ENCODE assay signal across 1 cellular context in the genomic region with DNA sequence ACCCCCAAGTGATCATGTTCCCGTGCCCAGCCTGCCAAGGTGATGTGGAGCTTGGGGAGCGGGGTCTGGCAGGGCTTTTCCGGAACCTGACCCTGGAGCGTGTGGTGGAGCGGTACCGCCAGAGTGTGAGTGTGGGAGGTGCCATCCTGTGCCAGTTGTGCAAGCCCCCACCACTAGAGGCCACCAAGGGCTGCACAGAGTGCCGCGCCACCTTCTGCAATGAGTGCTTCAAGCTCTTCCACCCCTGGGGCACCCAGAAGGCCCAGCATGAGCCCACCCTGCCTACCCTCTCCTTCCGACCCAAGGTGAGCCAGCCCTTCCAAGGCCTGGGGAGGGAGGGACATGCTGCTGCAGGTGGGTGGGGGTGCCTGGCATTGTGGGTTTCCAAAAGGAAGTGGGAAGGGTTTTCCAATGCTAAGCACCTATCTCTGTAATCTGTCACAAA.
TF ChIP-seq lines count a peak whose summit lies in the region.

No MANE protein-coding gene starts in this region.

TF ChIP-seq in HEK293, 187 proteins besides CTCF, POLR2A, EP300 and RAD21 (continued from another document):
- TF ChIP-seq, protein P1, sequence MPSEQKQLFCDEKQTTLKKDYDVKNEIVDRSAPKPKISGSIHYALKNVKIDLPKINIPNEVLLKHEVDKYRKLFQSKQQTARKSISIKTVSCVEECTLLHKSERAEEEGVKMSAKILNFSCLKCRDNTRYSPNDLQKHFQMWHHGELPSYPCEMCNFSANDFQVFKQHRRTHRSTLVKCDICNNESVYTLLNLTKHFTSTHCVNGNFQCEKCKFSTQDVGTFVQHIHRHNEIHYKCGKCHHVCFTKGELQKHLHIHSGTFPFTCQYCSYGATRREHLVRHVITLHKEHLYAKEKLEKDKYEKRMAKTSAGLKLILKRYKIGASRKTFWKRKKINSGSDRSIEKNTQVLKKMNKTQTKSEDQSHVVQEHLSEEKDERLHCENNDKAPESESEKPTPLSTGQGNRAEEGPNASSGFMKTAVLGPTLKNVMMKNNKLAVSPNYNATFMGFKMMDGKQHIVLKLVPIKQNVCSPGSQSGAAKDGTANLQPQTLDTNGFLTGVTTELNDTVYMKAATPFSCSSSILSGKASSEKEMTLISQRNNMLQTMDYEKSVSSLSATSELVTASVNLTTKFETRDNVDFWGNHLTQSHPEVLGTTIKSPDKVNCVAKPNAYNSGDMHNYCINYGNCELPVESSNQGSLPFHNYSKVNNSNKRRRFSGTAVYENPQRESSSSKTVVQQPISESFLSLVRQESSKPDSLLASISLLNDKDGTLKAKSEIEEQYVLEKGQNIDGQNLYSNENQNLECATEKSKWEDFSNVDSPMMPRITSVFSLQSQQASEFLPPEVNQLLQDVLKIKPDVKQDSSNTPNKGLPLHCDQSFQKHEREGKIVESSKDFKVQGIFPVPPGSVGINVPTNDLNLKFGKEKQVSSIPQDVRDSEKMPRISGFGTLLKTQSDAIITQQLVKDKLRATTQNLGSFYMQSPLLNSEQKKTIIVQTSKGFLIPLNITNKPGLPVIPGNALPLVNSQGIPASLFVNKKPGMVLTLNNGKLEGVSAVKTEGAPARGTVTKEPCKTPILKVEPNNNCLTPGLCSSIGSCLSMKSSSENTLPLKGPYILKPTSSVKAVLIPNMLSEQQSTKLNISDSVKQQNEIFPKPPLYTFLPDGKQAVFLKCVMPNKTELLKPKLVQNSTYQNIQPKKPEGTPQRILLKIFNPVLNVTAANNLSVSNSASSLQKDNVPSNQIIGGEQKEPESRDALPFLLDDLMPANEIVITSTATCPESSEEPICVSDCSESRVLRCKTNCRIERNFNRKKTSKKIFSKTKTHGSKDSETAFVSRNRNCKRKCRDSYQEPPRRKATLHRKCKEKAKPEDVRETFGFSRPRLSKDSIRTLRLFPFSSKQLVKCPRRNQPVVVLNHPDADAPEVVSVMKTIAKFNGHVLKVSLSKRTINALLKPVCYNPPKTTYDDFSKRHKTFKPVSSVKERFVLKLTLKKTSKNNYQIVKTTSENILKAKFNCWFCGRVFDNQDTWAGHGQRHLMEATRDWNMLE (tag by site-specific recombination; conservative IDR thresholded peaks at IDR 0.05; ENCODE audit: low read depth): no peak
- no peak for TF ChIP-seq ZNF202 (tag by site-specific recombination; IDR thresholded peaks at IDR 0.05; ENCODE audit: borderline replicate concordance)
- no peak for TF ChIP-seq ZNF426 (tag by site-specific recombination; IDR thresholded peaks at IDR 0.05)
- no peak for TF ChIP-seq ZNF266 (tag by site-specific recombination; IDR thresholded peaks at IDR 0.05; ENCODE audit: low read depth)
- no peak for TF ChIP-seq ZNF292 (tag by site-specific recombination; IDR thresholded peaks at IDR 0.05; ENCODE audit: borderline replicate concordance, low read depth)
- no peak for TF ChIP-seq ZNF221 (tag by site-specific recombination; IDR thresholded peaks at IDR 0.05; ENCODE audit: borderline replicate concordance)
- TF ChIP-seq ZNF350 (tag by site-specific recombination; IDR thresholded peaks at IDR 0.05): no peak
- TF ChIP-seq KLF9 (tag by site-specific recombination; IDR thresholded peaks at IDR 0.05; ENCODE audit: low read depth): no peak
- TF ChIP-seq BCL11B (tag by site-specific recombination; IDR thresholded peaks at IDR 0.05; ENCODE audit: low read depth): no peak
- no peak for TF ChIP-seq SP2 (tag by site-specific recombination; IDR thresholded peaks at IDR 0.05)
- TF ChIP-seq, protein P2, sequence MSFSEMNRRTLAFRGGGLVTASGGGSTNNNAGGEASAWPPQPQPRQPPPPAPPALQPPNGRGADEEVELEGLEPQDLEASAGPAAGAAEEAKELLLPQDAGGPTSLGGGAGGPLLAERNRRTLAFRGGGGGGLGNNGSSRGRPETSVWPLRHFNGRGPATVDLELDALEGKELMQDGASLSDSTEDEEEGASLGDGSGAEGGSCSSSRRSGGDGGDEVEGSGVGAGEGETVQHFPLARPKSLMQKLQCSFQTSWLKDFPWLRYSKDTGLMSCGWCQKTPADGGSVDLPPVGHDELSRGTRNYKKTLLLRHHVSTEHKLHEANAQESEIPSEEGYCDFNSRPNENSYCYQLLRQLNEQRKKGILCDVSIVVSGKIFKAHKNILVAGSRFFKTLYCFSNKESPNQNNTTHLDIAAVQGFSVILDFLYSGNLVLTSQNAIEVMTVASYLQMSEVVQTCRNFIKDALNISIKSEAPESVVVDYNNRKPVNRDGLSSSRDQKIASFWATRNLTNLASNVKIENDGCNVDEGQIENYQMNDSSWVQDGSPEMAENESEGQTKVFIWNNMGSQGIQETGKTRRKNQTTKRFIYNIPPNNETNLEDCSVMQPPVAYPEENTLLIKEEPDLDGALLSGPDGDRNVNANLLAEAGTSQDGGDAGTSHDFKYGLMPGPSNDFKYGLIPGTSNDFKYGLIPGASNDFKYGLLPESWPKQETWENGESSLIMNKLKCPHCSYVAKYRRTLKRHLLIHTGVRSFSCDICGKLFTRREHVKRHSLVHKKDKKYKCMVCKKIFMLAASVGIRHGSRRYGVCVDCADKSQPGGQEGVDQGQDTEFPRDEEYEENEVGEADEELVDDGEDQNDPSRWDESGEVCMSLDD (tag by site-specific recombination; IDR thresholded peaks at IDR 0.05): no peak
- TF ChIP-seq, protein P3, sequence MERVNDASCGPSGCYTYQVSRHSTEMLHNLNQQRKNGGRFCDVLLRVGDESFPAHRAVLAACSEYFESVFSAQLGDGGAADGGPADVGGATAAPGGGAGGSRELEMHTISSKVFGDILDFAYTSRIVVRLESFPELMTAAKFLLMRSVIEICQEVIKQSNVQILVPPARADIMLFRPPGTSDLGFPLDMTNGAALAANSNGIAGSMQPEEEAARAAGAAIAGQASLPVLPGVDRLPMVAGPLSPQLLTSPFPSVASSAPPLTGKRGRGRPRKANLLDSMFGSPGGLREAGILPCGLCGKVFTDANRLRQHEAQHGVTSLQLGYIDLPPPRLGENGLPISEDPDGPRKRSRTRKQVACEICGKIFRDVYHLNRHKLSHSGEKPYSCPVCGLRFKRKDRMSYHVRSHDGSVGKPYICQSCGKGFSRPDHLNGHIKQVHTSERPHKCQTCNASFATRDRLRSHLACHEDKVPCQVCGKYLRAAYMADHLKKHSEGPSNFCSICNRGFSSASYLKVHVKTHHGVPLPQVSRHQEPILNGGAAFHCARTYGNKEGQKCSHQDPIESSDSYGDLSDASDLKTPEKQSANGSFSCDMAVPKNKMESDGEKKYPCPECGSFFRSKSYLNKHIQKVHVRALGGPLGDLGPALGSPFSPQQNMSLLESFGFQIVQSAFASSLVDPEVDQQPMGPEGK (tag by site-specific recombination; IDR thresholded peaks at IDR 0.05): 0 out of 2 replicates have a peak, but pooled peaks have one; percentile 12
- no peak for TF ChIP-seq ZNF248 (tag by site-specific recombination; IDR thresholded peaks at IDR 0.05)
- TF ChIP-seq, protein P4, sequence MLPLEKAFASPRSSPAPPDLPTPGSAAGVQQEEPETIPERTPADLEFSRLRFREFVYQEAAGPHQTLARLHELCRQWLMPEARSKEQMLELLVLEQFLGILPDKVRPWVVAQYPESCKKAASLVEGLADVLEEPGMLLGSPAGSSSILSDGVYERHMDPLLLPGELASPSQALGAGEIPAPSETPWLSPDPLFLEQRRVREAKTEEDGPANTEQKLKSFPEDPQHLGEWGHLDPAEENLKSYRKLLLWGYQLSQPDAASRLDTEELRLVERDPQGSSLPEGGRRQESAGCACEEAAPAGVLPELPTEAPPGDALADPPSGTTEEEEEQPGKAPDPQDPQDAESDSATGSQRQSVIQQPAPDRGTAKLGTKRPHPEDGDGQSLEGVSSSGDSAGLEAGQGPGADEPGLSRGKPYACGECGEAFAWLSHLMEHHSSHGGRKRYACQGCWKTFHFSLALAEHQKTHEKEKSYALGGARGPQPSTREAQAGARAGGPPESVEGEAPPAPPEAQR (tag by site-specific recombination; IDR thresholded peaks at IDR 0.05): no peak
